21 cellular contexts compared by ENCODE assay signal in the genomic region with DNA sequence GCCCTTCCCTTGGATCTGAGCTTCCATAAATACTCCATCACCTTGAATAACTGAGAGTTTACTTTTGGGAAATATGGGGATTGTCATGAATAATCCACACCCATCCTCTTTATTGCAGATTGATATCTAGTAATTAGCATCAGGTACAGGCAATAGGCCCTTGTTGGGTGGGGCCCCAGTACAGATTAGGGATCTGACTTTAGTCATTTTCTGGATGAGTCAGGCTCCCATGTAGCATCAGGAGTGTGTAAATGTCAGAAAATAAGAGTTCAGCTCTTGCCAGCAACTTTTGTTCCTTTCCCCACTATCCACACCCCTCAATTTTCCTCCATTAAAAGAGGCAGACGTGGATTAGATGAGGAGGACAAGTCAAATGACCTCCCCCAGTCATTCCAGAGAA. TPM values are rescaled to one million over a fixed set of nuclear protein-coding genes. Genes with fewer than 3 reads are reported as not detected.
DNase-seq lines count a peak whose midpoint lies in the region; ATAC-seq and TF ChIP-seq lines count a peak whose summit lies in the region.
"Had no signal": no experiment of that assay in that cellular context is flagged by ENCODE, and none has a peak within 500 bp of the region (broad histone marks: within the 10 kb centered on the region; RNA-seq: fewer than 3 reads in every experiment).

No MANE protein-coding gene starts in this region.

- TF ChIP-seq POLR2A in vagina (IDR thresholded peaks at IDR 0.05) = no peak

- H3K27me3 Mint-ChIP-seq in activated CD4-positive, alpha-beta T cell treated with anti-CD3 and anti-CD28 coated beads for 36 hours = no peaks in the 10 kb centered on the region
- peaks cover 6% of the 10 kb centered on the region for H3K27me3 Mint-ChIP-seq in activated CD4-positive, alpha-beta T cell treated with anti-CD3 and anti-CD28 coated beads, Interleukin-2, amount 10 ng/mL, durations not matched to agents 24 days and 14 days
- no peaks in the 10 kb centered on the region for H3K27me3 Mint-ChIP-seq in activated naive CD8-positive, alpha-beta T cell treated with anti-CD3 and anti-CD28 coated beads, Interleukin-2, amount 50 U/mL, for 24 hours
- no peaks in the 10 kb centered on the region for H3K27me3 Mint-ChIP-seq in activated naive CD8-positive, alpha-beta T cell treated with anti-CD3 and anti-CD28 coated beads for 36 hours

- H3K4me1 Mint-ChIP-seq in activated CD4-positive, alpha-beta T cell treated with anti-CD3 and anti-CD28 coated beads for 36 hours = peaks cover 10% of the 10 kb centered on the region
- H3K4me1 Mint-ChIP-seq in activated CD4-positive, alpha-beta T cell treated with anti-CD3 and anti-CD28 coated beads, Interleukin-2, amount 10 ng/mL, durations not matched to agents 24 days and 14 days = no peaks in the 10 kb centered on the region
- H3K4me1 Mint-ChIP-seq in activated naive CD8-positive, alpha-beta T cell treated with anti-CD3 and anti-CD28 coated beads, Interleukin-2, amount 50 U/mL, for 24 hours = peaks cover 13% of the 10 kb centered on the region
- peaks cover 12% of the 10 kb centered on the region for H3K4me1 Mint-ChIP-seq in activated naive CD8-positive, alpha-beta T cell treated with anti-CD3 and anti-CD28 coated beads for 36 hours
- H3K4me1 Mint-ChIP-seq: IgD-negative memory B cell had no signal

- H3K9me3 ChIP-seq in vagina (no peaks in the 10 kb centered on the region), BE2C (no peaks in the 10 kb centered on the region)

- H3K27ac Mint-ChIP-seq in activated CD4-positive, alpha-beta T cell treated with anti-CD3 and anti-CD28 coated beads for 36 hours = no peak overlapping the region
- no peak overlapping the region for H3K27ac Mint-ChIP-seq in activated CD4-positive, alpha-beta T cell treated with anti-CD3 and anti-CD28 coated beads, Interleukin-2, amount 10 ng/mL, durations not matched to agents 24 days and 14 days
- H3K27ac Mint-ChIP-seq in activated naive CD8-positive, alpha-beta T cell treated with anti-CD3 and anti-CD28 coated beads, Interleukin-2, amount 50 U/mL, for 24 hours = no peak overlapping the region
- no peak overlapping the region for H3K27ac Mint-ChIP-seq in activated naive CD8-positive, alpha-beta T cell treated with anti-CD3 and anti-CD28 coated beads for 36 hours
- H3K27ac Mint-ChIP-seq: CD8-positive, alpha-beta T cell; IgD-negative memory B cell had no signal

- H3K36me3 Mint-ChIP-seq in activated CD4-positive, alpha-beta T cell treated with anti-CD3 and anti-CD28 coated beads for 36 hours (ENCODE audit: low read depth) = no peaks in the 10 kb centered on the region
- H3K36me3 Mint-ChIP-seq in activated CD4-positive, alpha-beta T cell treated with anti-CD3 and anti-CD28 coated beads, Interleukin-2, amount 10 ng/mL, durations not matched to agents 24 days and 14 days (ENCODE audit: low read depth) = no peaks in the 10 kb centered on the region
- H3K36me3 Mint-ChIP-seq in activated naive CD8-positive, alpha-beta T cell treated with anti-CD3 and anti-CD28 coated beads, Interleukin-2, amount 50 U/mL, for 24 hours (ENCODE audit: low read depth) = no peaks in the 10 kb centered on the region
- H3K36me3 Mint-ChIP-seq in activated naive CD8-positive, alpha-beta T cell treated with anti-CD3 and anti-CD28 coated beads for 36 hours = no peaks in the 10 kb centered on the region
- H3K36me3 Mint-ChIP-seq: CD8-positive, alpha-beta T cell; IgD-negative memory B cell had no signal

- TF ChIP-seq CTCF in epithelial cell of esophagus (IDR thresholded peaks at IDR 0.05; ENCODE audit: insufficient read depth, low read depth, low read length, missing control alignments) (no peak), vagina (IDR thresholded peaks at IDR 0.05) (no peak), BE2C (IDR thresholded peaks at IDR 0.05; ENCODE audit: low read depth, low read length) (no peak)

- peak; percentile 14 for DNase-seq in activated CD4-positive, alpha-beta T cell treated with anti-CD3 and anti-CD28 coated beads for 36 hours
- DNase-seq in activated CD4-positive, alpha-beta T cell treated with anti-CD3 and anti-CD28 coated beads, Interleukin-2, amount 10 ng/mL, durations not matched to agents 24 days and 14 days = no peak
- no peak for DNase-seq in activated naive CD8-positive, alpha-beta T cell treated with anti-CD3 and anti-CD28 coated beads, Interleukin-2, amount 50 U/mL, for 24 hours
- no peak for DNase-seq in activated naive CD8-positive, alpha-beta T cell treated with anti-CD3 and anti-CD28 coated beads for 36 hours
- DNase-seq in epithelial cell of esophagus (ENCODE audit: low read depth) = peak; percentile 66
- DNase-seq in vagina (ENCODE audit: extremely low spot score in 2 of 2) = no peak
- DNase-seq in BE2C = no peak
- no peak for DNase-seq in SHP77 treated with DMSO at 0.1 percent for 48 hours (lab: John Stamatoyannopoulos, UW)
- DNase-seq: ACHN; C1 segment of cervical spinal cord; Calu3; CD8-positive, alpha-beta T cell; DMS53; Karpas-422; NCI-H1694 treated with DMSO at 0.1 percent for 48 hours; NCI-H446; NCI-H526; OCI-M1; Right ventricle myocardium superior had no signal

- no peaks in the 10 kb centered on the region for H3K9me3 Mint-ChIP-seq in activated CD4-positive, alpha-beta T cell treated with anti-CD3 and anti-CD28 coated beads for 36 hours (ENCODE audit: low read depth)
- peaks cover 7% of the 10 kb centered on the region for H3K9me3 Mint-ChIP-seq in activated CD4-positive, alpha-beta T cell treated with anti-CD3 and anti-CD28 coated beads, Interleukin-2, amount 10 ng/mL, durations not matched to agents 24 days and 14 days
- no peaks in the 10 kb centered on the region for H3K9me3 Mint-ChIP-seq in activated naive CD8-positive, alpha-beta T cell treated with anti-CD3 and anti-CD28 coated beads, Interleukin-2, amount 50 U/mL, for 24 hours
- no peaks in the 10 kb centered on the region for H3K9me3 Mint-ChIP-seq in activated naive CD8-positive, alpha-beta T cell treated with anti-CD3 and anti-CD28 coated beads for 36 hours
- H3K9me3 Mint-ChIP-seq: CD8-positive, alpha-beta T cell; IgD-negative memory B cell had no signal

- peak; percentile 87 for ATAC-seq in activated CD4-positive, alpha-beta T cell treated with anti-CD3 and anti-CD28 coated beads for 36 hours
- peak; percentile 83 for ATAC-seq in activated naive CD8-positive, alpha-beta T cell treated with anti-CD3 and anti-CD28 coated beads, Interleukin-2, amount 50 U/mL, for 24 hours
- ATAC-seq: CD8-positive, alpha-beta T cell had no signal

- H3K4me3 Mint-ChIP-seq in activated CD4-positive, alpha-beta T cell treated with anti-CD3 and anti-CD28 coated beads for 36 hours = no peak overlapping the region
- H3K4me3 Mint-ChIP-seq in activated CD4-positive, alpha-beta T cell treated with anti-CD3 and anti-CD28 coated beads, Interleukin-2, amount 10 ng/mL, durations not matched to agents 24 days and 14 days = no peak overlapping the region
- H3K4me3 Mint-ChIP-seq in activated naive CD8-positive, alpha-beta T cell treated with anti-CD3 and anti-CD28 coated beads, Interleukin-2, amount 50 U/mL, for 24 hours = no peak overlapping the region
- H3K4me3 Mint-ChIP-seq in activated naive CD8-positive, alpha-beta T cell treated with anti-CD3 and anti-CD28 coated beads for 36 hours = no peak overlapping the region
- H3K4me3 Mint-ChIP-seq: CD8-positive, alpha-beta T cell; IgD-negative memory B cell had no signal

- CTCF ChIA-PET in activated CD4-positive, alpha-beta T cell treated with anti-CD3 and anti-CD28 coated beads for 36 hours (lab: Charles Lee) = interaction anchor here (0.5 to 1.0 kb wide), 2 partner anchors 8 to 22 kb away, joined by 3 to 4 read pairs; no protein-coding TSS in a partner anchor

- peak overlapping the region; percentile 62 for H3K27ac ChIP-seq in vagina
- H3K27ac ChIP-seq: 22Rv1 had no signal

- intact Hi-C loops in activated CD4-positive, alpha-beta T cell treated with anti-CD3 and anti-CD28 coated beads for 36 hours (cut with DNase I, micrococcal nuclease) = no loop called here
- intact Hi-C loops in activated CD4-positive, alpha-beta T cell treated with anti-CD3 and anti-CD28 coated beads, Interleukin-2, amount 10 ng/mL, durations not matched to agents 24 days and 14 days (cut with micrococcal nuclease) = no loop called here
- intact Hi-C loops in vagina (cut with DNase I) = no loop called here

- POLR2A ChIA-PET in activated CD4-positive, alpha-beta T cell treated with anti-CD3 and anti-CD28 coated beads for 36 hours (lab: Charles Lee) = no interaction called here

- H3K36me3 ChIP-seq in vagina (no peaks in the 10 kb centered on the region), BE2C (no peaks in the 10 kb centered on the region)

- H3K4me1 ChIP-seq in vagina = no peaks in the 10 kb centered on the region
- H3K4me1 ChIP-seq in BE2C = no peaks in the 10 kb centered on the region; the same call in 1 of the 2 replicates

- no peaks in the 10 kb centered on the region for H3K27me3 ChIP-seq in vagina
- no peaks in the 10 kb centered on the region for H3K27me3 ChIP-seq in BE2C

- no peak overlapping the region for H3K4me3 ChIP-seq in epithelial cell of esophagus (ENCODE audit: low read length)
- no peak overlapping the region for H3K4me3 ChIP-seq in vagina
- no peak overlapping the region for H3K4me3 ChIP-seq in BE2C (ENCODE audit: low read depth, low read length)

RNA-seq across cellular contexts. Expression of gene SNRK, which starts 17.7 kb away (rescaled TPM):
- total RNA-seq in activated CD4-positive, alpha-beta T cell treated with anti-CD3 and anti-CD28 coated beads for 36 hours = 10 to 100 TPM; 19.5 to 22.9 TPM
- 29.0 and 30.3 TPM in 2 replicates for total RNA-seq in activated CD4-positive, alpha-beta T cell treated with anti-CD3 and anti-CD28 coated beads, Interleukin-2, amount 10 ng/mL, durations not matched to agents 24 days and 14 days
- total RNA-seq in activated naive CD8-positive, alpha-beta T cell treated with anti-CD3 and anti-CD28 coated beads for 36 hours = 10 to 100 TPM; 26.8 to 29.3 TPM
- 97.0 TPM for total RNA-seq in vagina
- polyA plus RNA-seq in BE2C (2012; ENCODE audit: insufficient read depth, insufficient read length, low read depth) = 19.6 TPM

Comparison
In these comparisons a context has a peak if more than half of its experiments do, and no peak if none do; other contexts are left out.
1. DNase-seq: peak in activated CD4-positive, alpha-beta T cell treated with anti-CD3 and anti-CD28 coated beads for 36 hours (single experiment) and epithelial cell of esophagus (single experiment); none in activated CD4-positive, alpha-beta T cell treated with anti-CD3 and anti-CD28 coated beads, Interleukin-2, amount 10 ng/mL, durations not matched to agents 24 days and 14 days (single experiment), activated naive CD8-positive, alpha-beta T cell treated with anti-CD3 and anti-CD28 coated beads, Interleukin-2, amount 50 U/mL, for 24 hours (single experiment), activated naive CD8-positive, alpha-beta T cell treated with anti-CD3 and anti-CD28 coated beads for 36 hours (single experiment), vagina (0 of 2), BE2C (single experiment) and SHP77 treated with DMSO at 0.1 percent for 48 hours (single experiment).